ENCODE assay signal across 15 cellular contexts in the genomic region with DNA sequence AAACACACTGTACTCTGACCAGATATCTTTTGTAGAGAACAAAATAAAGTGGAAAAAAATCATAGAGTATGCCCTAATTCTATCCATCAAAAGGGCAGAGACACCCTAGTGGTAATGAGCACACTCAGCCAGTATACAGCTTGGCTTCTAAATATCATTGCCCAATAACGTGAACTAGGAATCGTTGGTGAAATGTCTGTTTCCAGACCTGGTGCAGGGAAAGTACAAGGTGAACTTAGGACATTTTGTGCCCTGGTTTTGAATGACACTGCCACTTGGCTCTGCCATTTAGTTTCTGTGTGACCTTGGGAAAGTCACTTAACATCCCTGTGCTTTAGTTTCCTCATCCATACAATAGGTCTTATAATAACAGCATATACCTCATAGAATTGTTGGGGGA. TPM values are rescaled to one million over a fixed set of nuclear protein-coding genes. Genes with fewer than 3 reads are reported as not detected.
DNase-seq lines count a peak whose midpoint lies in the region; ATAC-seq and TF ChIP-seq lines count a peak whose summit lies in the region.
"Had no signal": no experiment of that assay in that cellular context is flagged by ENCODE, and none has a peak within 500 bp of the region (broad histone marks: within the 10 kb centered on the region; RNA-seq: fewer than 3 reads in every experiment).

No MANE protein-coding gene starts in this region.

- BruUV-seq in Caco-2 (replicated peaks; lab: Mats Ljungman, UMichigan) (TSS peak; percentile 3), OCI-LY7 (replicated peaks; lab: Mats Ljungman, UMichigan) (TSS peak; percentile 8)

- POLR2A ChIA-PET in Caco-2 (lab: Charles Lee) (interaction anchor here (0.6 kb wide), 1 partner anchor 1035 kb away, joined by 5 read pairs; a partner anchor contains a TSS), OCI-LY7 (lab: Charles Lee) (interaction anchor here (0.6 kb wide), 1 partner anchor 141 kb away, joined by 3 read pairs; no protein-coding TSS in a partner anchor)

- TF ChIP-seq POLR2A in gastrocnemius medialis (IDR thresholded peaks at IDR 0.05): no peak

- TF ChIP-seq CTCF in Caco-2 (IDR thresholded peaks at IDR 0.05; ENCODE audit: insufficient read depth in 1 of 2, low read depth in 1 of 2, low read length in 1 of 2, severe bottlenecking in 1 of 2, unreplicated experiment in 1 of 2) (no peak), OCI-LY7 (conservative IDR thresholded peaks at IDR 0.05; ENCODE audit: low read length) (no peak), gastrocnemius medialis (IDR thresholded peaks at IDR 0.05 in 4 of 5, conservative IDR thresholded peaks at IDR 0.05 in 1 of 5) (peak in 4 of 5 experiments; percentile 21 to 61 (median 34))

- no peaks in the 10 kb centered on the region for H4K20me1 ChIP-seq in OCI-LY7 (ENCODE audit: insufficient read depth, low read length)

- no peak overlapping the region for H3K4me2 ChIP-seq in OCI-LY7 (ENCODE audit: low read length)
- H3K4me2 ChIP-seq: BLaER1 treated with 17β-estradiol and CSF1 and Interleukin-3, amounts not matched to agents 10 nM and 100 nM; GM23338 had no signal

- ATAC-seq in left lobe of liver: peak; percentile 44
- peak; percentile 74 to 86 for ATAC-seq in gastrocnemius medialis
- ATAC-seq: GM23338 had no signal

- H3K27ac Mint-ChIP-seq in Caco-2 (ENCODE audit: unreplicated experiment): no peak overlapping the region
- H3K27ac Mint-ChIP-seq: CD4-positive, CD25-positive, alpha-beta regulatory T cell; GM23338; H9 had no signal

- no peak overlapping the region for H3K4me3 Mint-ChIP-seq in Caco-2 (ENCODE audit: unreplicated experiment)
- H3K4me3 Mint-ChIP-seq: CD4-positive, CD25-positive, alpha-beta regulatory T cell; GM23338; H9 had no signal

- H3K27ac ChIP-seq in OCI-LY7 (ENCODE audit: low read depth, low read length, poor library complexity, severe bottlenecking): no peak overlapping the region
- H3K27ac ChIP-seq in gastrocnemius medialis: peak overlapping the region; percentile 77 to 96 (median 80)
- H3K27ac ChIP-seq: BLaER1 treated with 17β-estradiol and CSF1 and Interleukin-3, amounts not matched to agents 10 nM and 100 nM had no signal

- intact Hi-C loops in Caco-2 (cut with micrococcal nuclease; ENCODE audit: unreplicated experiment): no loop called here
- intact Hi-C loops in OCI-LY7 (cut with micrococcal nuclease; ENCODE audit: unreplicated experiment): no loop called here
- intact Hi-C loops in gastrocnemius medialis (cut with DNase I; ENCODE audit: low total_unique reads): loop anchor here (2.0 to 5.0 kb wide), 2 partner anchors 71 to 195 kb away; no protein-coding TSS in a partner anchor

- H3K27me3 Mint-ChIP-seq in Caco-2 (ENCODE audit: insufficient read depth, unreplicated experiment): no peaks in the 10 kb centered on the region
- H3K27me3 Mint-ChIP-seq: CD4-positive, CD25-positive, alpha-beta regulatory T cell had no signal

- no peaks in the 10 kb centered on the region for H3K9me3 ChIP-seq in Caco-2
- H3K9me3 ChIP-seq in OCI-LY7 (ENCODE audit: low read length): no peaks in the 10 kb centered on the region
- H3K9me3 ChIP-seq in gastrocnemius medialis: no peaks in the 10 kb centered on the region
- H3K9me3 ChIP-seq: BLaER1 treated with 17β-estradiol and CSF1 and Interleukin-3, amounts not matched to agents 10 nM and 100 nM had no signal

- no peak overlapping the region for H2AFZ ChIP-seq in OCI-LY7 (ENCODE audit: low read length)
- H2AFZ ChIP-seq: GM23338 had no signal

- H3K27me3 ChIP-seq in Caco-2 (replicated peaks; ENCODE audit: control insufficient read depth, insufficient read depth, low read length) (no peaks in the 10 kb centered on the region), gastrocnemius medialis (no peaks in the 10 kb centered on the region)
- H3K27me3 ChIP-seq: BLaER1 treated with 17β-estradiol and CSF1 and Interleukin-3, amounts not matched to agents 10 nM and 100 nM had no signal

- H3K4me3 ChIP-seq in Caco-2 (ENCODE audit: low read depth, low read length) (no peak overlapping the region), OCI-LY7 (ENCODE audit: low read depth, low read length, poor library complexity, severe bottlenecking) (no peak overlapping the region), gastrocnemius medialis (no peak overlapping the region)
- H3K4me3 ChIP-seq: BLaER1 treated with 17β-estradiol and CSF1 and Interleukin-3, amounts not matched to agents 10 nM and 100 nM; GM23338 had no signal

- DNase-seq in Caco-2 (no peak), OCI-LY7 (ENCODE audit: low spot score) (no peak), left lobe of liver (ENCODE audit: low spot score) (no peak), gastrocnemius medialis (peak; percentile 39 to 79), islet precursor cell (no peak), NCI-H226 (no peak)
- no peak for DNase-seq in activated effector memory CD4-positive, alpha-beta T cell treated with Interleukin-2 at 50 U/mL for 16 hours
- DNase-seq: ACHN; Calu3; CD4-positive, CD25-positive, alpha-beta regulatory T cell; DMS 273 treated with DMSO at 0.1 percent for 48 hours; H9; KBM-7 had no signal

- no peaks in the 10 kb centered on the region for H3K9me2 ChIP-seq in OCI-LY7 (ENCODE audit: insufficient read depth, low read length)

- CTCF ChIA-PET in Caco-2 (lab: Charles Lee): no interaction called here
- CTCF ChIA-PET in OCI-LY7 (lab: Charles Lee; ENCODE audit: unreplicated experiment): no interaction called here

- H3K4me1 ChIP-seq in Caco-2: no peaks in the 10 kb centered on the region
- H3K4me1 ChIP-seq in OCI-LY7 (ENCODE audit: insufficient read depth, low read length, poor library complexity, severe bottlenecking): peaks cover 11% of the 10 kb centered on the region
- peaks cover 71 to 77% of the 10 kb centered on the region in 2 donors for H3K4me1 ChIP-seq in gastrocnemius medialis

- in situ Hi-C loops in gastrocnemius medialis (cut with MboI; ENCODE audit: low sequenced_read_pairs in 4 of 4): loop anchor here in 1 of 4 donors (25.0 kb wide), 1 partner anchor 276 kb away; a partner anchor contains a TSS

- H3K36me3 ChIP-seq in Caco-2 (ENCODE audit: control insufficient read depth, insufficient read depth, low read length) (0 out of 2 replicates have a peak, but pooled peaks cover 3% of the 10 kb centered on the region), OCI-LY7 (ENCODE audit: insufficient read depth, low read length) (peaks cover 76% of the 10 kb centered on the region), gastrocnemius medialis (peaks cover 0 to 51% of the 10 kb centered on the region in 2 donors)

- peaks cover 23% of the 10 kb centered on the region for H3K79me2 ChIP-seq in OCI-LY7 (ENCODE audit: insufficient read depth, low read depth, low read length)

- H3K36me3 Mint-ChIP-seq in Caco-2 (ENCODE audit: insufficient read depth, unreplicated experiment): peaks cover 33% of the 10 kb centered on the region

- no peaks in the 10 kb centered on the region for H3K9me3 Mint-ChIP-seq in Caco-2 (ENCODE audit: unreplicated experiment)
- H3K9me3 Mint-ChIP-seq: CD4-positive, CD25-positive, alpha-beta regulatory T cell; GM23338; H9 had no signal

- peaks cover 7% of the 10 kb centered on the region for H3K4me1 Mint-ChIP-seq in Caco-2 (ENCODE audit: low read depth, unreplicated experiment)

RNA-seq across cellular contexts. Expression of a gene that starts 13.7 kb away (rescaled TPM):
- total RNA-seq in Caco-2 (2022): 101 and 106 TPM in 2 replicates
- total RNA-seq in OCI-LY7 (2014; rRNA removed; shearing (Covaris generic)): 87.7 and 108 TPM in 2 replicates
- 101 and 105 TPM in 2 replicates for total RNA-seq in OCI-LY7 (2022)
- 159 TPM for total RNA-seq in left lobe of liver
- 100 to 1,000 TPM; 349 to 951 (median 571) TPM for total RNA-seq in gastrocnemius medialis

RNA-seq across cellular contexts. Expression of a gene that starts 39.5 kb away (rescaled TPM):
- 305 and 311 TPM in 2 replicates for total RNA-seq in Caco-2 (2022)
- total RNA-seq in OCI-LY7 (2014; rRNA removed; shearing (Covaris generic)): 123 and 229 TPM in 2 replicates
- 270 and 273 TPM in 2 replicates for total RNA-seq in OCI-LY7 (2022)
- total RNA-seq in left lobe of liver: 31.7 TPM
- total RNA-seq in gastrocnemius medialis: 10 to 100 TPM; 24.3 to 71.5 (median 35.9) TPM

RNA-seq across cellular contexts. Expression of a gene that starts 39.7 kb away (rescaled TPM):
- total RNA-seq in Caco-2 (2022): 75.5 and 79.0 TPM in 2 replicates
- total RNA-seq in OCI-LY7 (2014; rRNA removed; shearing (Covaris generic)): 35.1 and 78.7 TPM in 2 replicates
- 45.3 and 56.8 TPM in 2 replicates for total RNA-seq in OCI-LY7 (2022)
- total RNA-seq in left lobe of liver: 12.1 TPM
- total RNA-seq in gastrocnemius medialis: 100 to 1,000 TPM in 1 of 4 donors, 10 to 100 TPM in 3; 86.1 to 115 (median 92.9) TPM

Comparison
In these comparisons a context has a peak if more than half of its experiments do, and no peak if none do; other contexts are left out.
1. DNase-seq: peak in gastrocnemius medialis (2 of 2); none in Caco-2 (0 of 2), OCI-LY7 (single experiment), left lobe of liver (single experiment), islet precursor cell (single experiment), activated effector memory CD4-positive, alpha-beta T cell treated with Interleukin-2 at 50 U/mL for 16 hours (single experiment) and NCI-H226 (single experiment).
2. CTCF ChIP-seq: peak in gastrocnemius medialis (4 of 5); none in Caco-2 (0 of 2) and OCI-LY7 (single experiment).